In genomic region chr1:206796984-206797402, GRCh38 we compare ENCODE assay signal across 17 cellular contexts. TPM values are rescaled to one million over a fixed set of nuclear protein-coding genes. Genes with fewer than 3 reads are reported as not detected.
A peak's percentile ranks its signal among the peaks of the same experiment; 100 is the strongest.
DNase-seq lines count a peak whose midpoint lies in the region; ATAC-seq and TF ChIP-seq lines count a peak whose summit lies in the region.
"Had no signal": no experiment of that assay in that cellular context is flagged by ENCODE, and none has a peak within 500 bp of the region (broad histone marks: within the 10 kb centered on the region; RNA-seq: fewer than 3 reads in every experiment).

No MANE protein-coding gene starts in this region.

- DNase-seq in CD14-positive monocyte (ENCODE audit: low spot score) (peak; percentile 82), SW 1271 (lab: John Stamatoyannopoulos, UW) (no peak)
- no peak for DNase-seq in naive thymus-derived CD4-positive, alpha-beta T cell
- DNase-seq: CD8-positive, alpha-beta memory T cell; Karpas-422; NCI-H1105 treated with DMSO at 0.1 percent for 48 hours; NCI-H1694 treated with DMSO at 0.1 percent for 48 hours had no signal

- H4K20me1 ChIP-seq in KMS-11 (ENCODE audit: insufficient read depth), result no peaks in the 10 kb centered on the region

- peaks cover 0 to 2% (median 0%) of the 10 kb centered on the region in 7 donors for H3K9me3 Mint-ChIP-seq in CD14-positive monocyte
- H3K9me3 Mint-ChIP-seq in naive thymus-derived CD4-positive, alpha-beta T cell, result peaks cover 0 to 2% (median 0%) of the 10 kb centered on the region in 11 donors
- H3K9me3 Mint-ChIP-seq: CD8-positive, alpha-beta memory T cell had no signal

- intact Hi-C loops in CD14-positive monocyte (cut with micrococcal nuclease), result no loop called here
- intact Hi-C loops in naive thymus-derived CD4-positive, alpha-beta T cell (cut with micrococcal nuclease), result no loop called here

- peak; percentile 65 for ATAC-seq in esophagus mucosa
- peak; percentile 48 for ATAC-seq in naive thymus-derived CD4-positive, alpha-beta T cell
- no peak for ATAC-seq in HG03571 (IDR thresholded peaks at IDR 0.05; ENCODE audit: unreplicated experiment)
- ATAC-seq in GM21619 (IDR thresholded peaks at IDR 0.05; ENCODE audit: unreplicated experiment), result no peak
- ATAC-seq: A549, Panc1 had no signal

- no peak overlapping the region for H2AFZ ChIP-seq in KMS-11 (ENCODE audit: low read depth)

- peak overlapping the region in 6 of 7 donors; percentile 55 to 91 (median 73) for H3K27ac Mint-ChIP-seq in CD14-positive monocyte
- H3K27ac Mint-ChIP-seq in naive thymus-derived CD4-positive, alpha-beta T cell, result peak overlapping the region in 1 of 9 donors; percentile 66

- TF ChIP-seq CTCF in CD14-positive monocyte (IDR thresholded peaks at IDR 0.05) (no peak), KMS-11 (conservative IDR thresholded peaks at IDR 0.05; ENCODE audit: low read depth, low read length) (no peak)

- peaks cover 28% of the 10 kb centered on the region for H3K4me1 Mint-ChIP-seq in CD14-positive monocyte
- peaks cover 23 to 66% (median 51%) of the 10 kb centered on the region in 7 donors for H3K4me1 Mint-ChIP-seq in naive thymus-derived CD4-positive, alpha-beta T cell

- H3K9me3 ChIP-seq in naive thymus-derived CD4-positive, alpha-beta T cell (ENCODE audit: control insufficient read depth in 2 of 3, low read length in 3 of 3), result no peaks in the 10 kb centered on the region
- H3K9me3 ChIP-seq: A549 had no signal

- H3K36me3 Mint-ChIP-seq in CD14-positive monocyte, result peaks cover 0 to 11% of the 10 kb centered on the region in 2 donors
- H3K36me3 Mint-ChIP-seq in naive thymus-derived CD4-positive, alpha-beta T cell, result peaks cover 0 to 5% (median 0%) of the 10 kb centered on the region in 5 donors
- H3K36me3 Mint-ChIP-seq: CD8-positive, alpha-beta memory T cell had no signal

- H3K4me3 ChIP-seq in KMS-11 (IDR thresholded peaks at IDR 0.05; ENCODE audit: insufficient read depth, low read depth, low read length), result no peak overlapping the region
- H3K4me3 ChIP-seq in naive thymus-derived CD4-positive, alpha-beta T cell (ENCODE audit: low read length), result no peak overlapping the region
- H3K4me3 ChIP-seq: A549 had no signal

- H3K79me2 ChIP-seq in KMS-11 (ENCODE audit: insufficient read depth, low read depth), result no peaks in the 10 kb centered on the region

- POLR2A ChIA-PET in naive thymus-derived CD4-positive, alpha-beta T cell (lab: Charles Lee), result no interaction called here

- H3K27me3 ChIP-seq in KMS-11 (ENCODE audit: insufficient read depth, low read depth), result no peaks in the 10 kb centered on the region
- no peaks in the 10 kb centered on the region for H3K27me3 ChIP-seq in naive thymus-derived CD4-positive, alpha-beta T cell (ENCODE audit: control insufficient read depth in 2 of 2, insufficient read depth in 2 of 2, low read length in 2 of 2)

- no peaks in the 10 kb centered on the region for H3K36me3 ChIP-seq in KMS-11 (ENCODE audit: insufficient read depth)
- no peaks in the 10 kb centered on the region for H3K36me3 ChIP-seq in naive thymus-derived CD4-positive, alpha-beta T cell (ENCODE audit: control insufficient read depth in 2 of 3, insufficient read depth in 3 of 3, low read length in 3 of 3)

- peaks cover 98% of the 10 kb centered on the region for H3K4me1 ChIP-seq in KMS-11 (ENCODE audit: low read depth, poor library complexity, severe bottlenecking)
- peaks cover 13 to 27% of the 10 kb centered on the region in 2 donors for H3K4me1 ChIP-seq in naive thymus-derived CD4-positive, alpha-beta T cell (ENCODE audit: control insufficient read depth in 2 of 2, insufficient read depth in 2 of 2, low read length in 2 of 2)
- H3K4me1 ChIP-seq: A549 had no signal

- peaks cover 3 to 6% (median 5%) of the 10 kb centered on the region in 3 donors for H3K27me3 Mint-ChIP-seq in CD14-positive monocyte (ENCODE audit: low read depth in 3 of 3)
- H3K27me3 Mint-ChIP-seq in naive thymus-derived CD4-positive, alpha-beta T cell, result peaks cover 0 to 48% (median 0%) of the 10 kb centered on the region in 5 donors

- no peak overlapping the region for H3K27ac ChIP-seq in KMS-11
- no peak overlapping the region for H3K27ac ChIP-seq in naive thymus-derived CD4-positive, alpha-beta T cell (ENCODE audit: low read depth, low read length)
- H3K27ac ChIP-seq: A549 had no signal

- H3K4me2 ChIP-seq in KMS-11, result peak overlapping the region; percentile 56; the same call in 1 of the 2 replicates
- H3K4me2 ChIP-seq: A549 had no signal

- no peak overlapping the region for H3K4me3 Mint-ChIP-seq in CD14-positive monocyte
- H3K4me3 Mint-ChIP-seq in naive thymus-derived CD4-positive, alpha-beta T cell, result no peak overlapping the region
- H3K4me3 Mint-ChIP-seq: CD8-positive, alpha-beta memory T cell had no signal

- no peak overlapping the region for H3K9ac ChIP-seq in KMS-11

- CTCF ChIA-PET in naive thymus-derived CD4-positive, alpha-beta T cell (lab: Charles Lee), result interaction anchor here (1.2 to 1.9 kb wide), 2 partner anchors 11 to 62 kb away, joined by 4 to 10 read pairs; no protein-coding TSS in a partner anchor

RNA-seq across cellular contexts. Expression of gene IL10, which starts 24.7 kb away (rescaled TPM):
- 1 to 10 TPM; 4.1 to 7.8 TPM for polyA plus RNA-seq in CD14-positive monocyte
- total RNA-seq in esophagus mucosa, result 0.84 TPM
- total RNA-seq in naive thymus-derived CD4-positive, alpha-beta T cell, result 1 to 10 TPM in 2 of 5 experiments, under 1 TPM in 2, not detected in 1; 0.19 to 2.7 (median 0.69) TPM
- not detected for polyA plus RNA-seq in naive thymus-derived CD4-positive, alpha-beta T cell
- total RNA-seq: H4, MCF 10A, NCI-H460 had no signal
- polyA plus RNA-seq: A549, BJ had no signal

RNA-seq across cellular contexts. Expression of gene IL19, which starts 26.4 kb away (rescaled TPM):
- polyA plus RNA-seq in CD14-positive monocyte, result not detected
- 5.5 TPM for total RNA-seq in esophagus mucosa
- not detected for total RNA-seq in naive thymus-derived CD4-positive, alpha-beta T cell
- not detected for polyA plus RNA-seq in naive thymus-derived CD4-positive, alpha-beta T cell
- total RNA-seq: CD8-positive, alpha-beta memory T cell; H4; MCF 10A; NCI-H460 had no signal
- polyA plus RNA-seq: A549; BJ; CD8-positive, alpha-beta memory T cell had no signal

Comparison
In these comparisons a context has a peak if more than half of its experiments do, and no peak if none do; other contexts are left out.
1. ATAC-seq: peak in esophagus mucosa (single experiment) and naive thymus-derived CD4-positive, alpha-beta T cell (single experiment); none in HG03571 (single experiment) and GM21619 (single experiment).